In genomic region chr7:66591801-66592596, GRCh38 we compare ENCODE assay signal across 8 cellular contexts. TPM values are rescaled to one million over a fixed set of nuclear protein-coding genes. Genes with fewer than 3 reads are reported as not detected.
A peak's percentile ranks its signal among the peaks of the same experiment; 100 is the strongest.
DNase-seq lines count a peak whose midpoint lies in the region; ATAC-seq lines count a peak whose summit lies in the region.

No MANE protein-coding gene starts in this region.

- CTCF ChIA-PET in CD4-positive, alpha-beta memory T cell (lab: Charles Lee; ENCODE audit: partially characterized antibody): no interaction called here

- intact Hi-C loops in CD4-positive, alpha-beta memory T cell (cut with micrococcal nuclease): loop anchor here (1.0 kb wide), 4 partner anchors 36 to 148 kb away; partner anchors contain the start of genes KCTD7 and RABGEF1

- H3K36me3 Mint-ChIP-seq in CD4-positive, alpha-beta memory T cell: peaks cover 0 to 10% of the 10 kb centered on the region in 2 donors

- DNase-seq in CD4-positive, alpha-beta memory T cell: peak; percentile 85 to 93 (median 88)
- DNase-seq in NCI-H82 (lab: John Stamatoyannopoulos, UW): peak; percentile 94
- peak; percentile 70 to 81 for DNase-seq in activated CD8-positive, alpha-beta memory T cell treated with anti-CD3 and anti-CD28 coated beads for 1 hour (ENCODE audit: extremely low read depth in 1 of 2, low read depth in 1 of 2)
- DNase-seq in effector CD8-positive, alpha-beta T cell (lab: John Stamatoyannopoulos, UW): peak; percentile 77
- peak; percentile 96 for DNase-seq in medulla oblongata (ENCODE audit: extremely low spot score)
- peak; percentile 81 to 91 (median 87) for DNase-seq in stimulated activated CD4-positive, alpha-beta T cell treated with anti-CD3 and anti-CD28 coated beads, TNF-alpha, amount 100 ng/mL, for 48 hours (ENCODE audit: low read depth in 3 of 3)

- H3K9me3 Mint-ChIP-seq in CD4-positive, alpha-beta memory T cell: no peaks in the 10 kb centered on the region

- POLR2A ChIA-PET in CD4-positive, alpha-beta memory T cell (lab: Charles Lee; ENCODE audit: partially characterized antibody): interaction anchor here (0.6 to 3.2 kb wide), 9 partner anchors 36 to 403 kb away, joined by 3 to 19 read pairs (median 5); partner anchors contain the start of genes KCTD7, RABGEF1 and SBDS

- H3K27me3 Mint-ChIP-seq in CD4-positive, alpha-beta memory T cell: no peaks in the 10 kb centered on the region

- peak overlapping the region; percentile 57 to 94 for H3K4me3 ChIP-seq in CD4-positive, alpha-beta memory T cell (ENCODE audit: low read length in 2 of 2)

- H3K36me3 ChIP-seq in CD4-positive, alpha-beta memory T cell (ENCODE audit: insufficient read depth, low read length): no peaks in the 10 kb centered on the region

- peak overlapping the region; percentile 96 to 99 (median 97) for H3K4me3 Mint-ChIP-seq in CD4-positive, alpha-beta memory T cell

- peaks cover 48% of the 10 kb centered on the region for H3K4me1 ChIP-seq in CD4-positive, alpha-beta memory T cell (ENCODE audit: insufficient read depth, low read length)

- ATAC-seq in GM19452 (IDR thresholded peaks at IDR 0.05; ENCODE audit: unreplicated experiment) (peak; percentile 98), HG03575 (IDR thresholded peaks at IDR 0.05; ENCODE audit: extremely low read depth, insufficient number of reproducible peaks, low FRiP score, unreplicated experiment) (peak; percentile 72)

- H3K4me1 Mint-ChIP-seq in CD4-positive, alpha-beta memory T cell: peaks cover 31 to 61% (median 46%) of the 10 kb centered on the region in 4 donors

- H3K27me3 ChIP-seq in CD4-positive, alpha-beta memory T cell (ENCODE audit: insufficient read depth, low read length): no peaks in the 10 kb centered on the region

- peak overlapping the region; percentile 95 to 99 (median 98) for H3K27ac Mint-ChIP-seq in CD4-positive, alpha-beta memory T cell

- H3K9me3 ChIP-seq in CD4-positive, alpha-beta memory T cell (ENCODE audit: control insufficient read depth in 1 of 2, low read length in 2 of 2): no peaks in the 10 kb centered on the region

- peak overlapping the region; percentile 80 for H3K27ac ChIP-seq in CD4-positive, alpha-beta memory T cell (ENCODE audit: low read depth, low read length)

RNA-seq across cellular contexts. Expression of gene KCTD7, which starts 36.7 kb away (rescaled TPM):
- 10 to 100 TPM; 57.3 to 63.8 TPM for total RNA-seq in CD4-positive, alpha-beta memory T cell
- polyA plus RNA-seq in CD4-positive, alpha-beta memory T cell: 10 to 100 TPM; 10.1 to 22.2 TPM

Comparison
In these comparisons a context has a peak if more than half of its experiments do, and no peak if none do; other contexts are left out.
1. Peak in every context shown above with its lines: DNase-seq, ATAC-seq, H3K4me3 ChIP-seq and H3K27ac ChIP-seq.